In genomic region chr20:59010995-59011873, GRCh38 we compare ENCODE assay signal across 9 cellular contexts. TPM values are rescaled to one million over a fixed set of nuclear protein-coding genes. Genes with fewer than 3 reads are reported as not detected.
DNase-seq lines count a peak whose midpoint lies in the region; ATAC-seq and TF ChIP-seq lines count a peak whose summit lies in the region.
"Had no signal": no experiment of that assay in that cellular context is flagged by ENCODE, and none has a peak within 500 bp of the region (broad histone marks: within the 10 kb centered on the region; RNA-seq: fewer than 3 reads in every experiment).

No MANE protein-coding gene starts in this region.

- peak; percentile 94 for DNase-seq in EH (ENCODE audit: low read depth)
- DNase-seq in SJCRH30 = peak; percentile 80 to 82
- DNase-seq in NCI-H1436 treated with DMSO at 0.1 percent for 48 hours (lab: John Stamatoyannopoulos, UW) = no peak
- DNase-seq: NCI-H2171 had no signal

- no peaks in the 10 kb centered on the region for H3K79me2 ChIP-seq in parathyroid adenoma

- no peak for TF ChIP-seq CTCF in parathyroid adenoma (IDR thresholded peaks at IDR 0.05)

- H3K9ac ChIP-seq in parathyroid adenoma = no peak overlapping the region

- H3K27me3 ChIP-seq in SJCRH30 (no peaks in the 10 kb centered on the region), esophagus (ENCODE audit: control insufficient read depth in 1 of 2, insufficient read depth in 2 of 2, low read length in 2 of 2) (no peaks in the 10 kb centered on the region), parathyroid adenoma (ENCODE audit: control insufficient read depth, insufficient read depth, low read length) (no peaks in the 10 kb centered on the region)

- H3K36me3 ChIP-seq in SJCRH30 (no peaks in the 10 kb centered on the region), esophagus (ENCODE audit: control insufficient read depth in 2 of 2, insufficient read depth in 2 of 2, low read length in 1 of 2) (no peaks in the 10 kb centered on the region), parathyroid adenoma (ENCODE audit: control insufficient read depth, insufficient read depth, low read length) (no peaks in the 10 kb centered on the region)

- peak overlapping the region; percentile 69 for H3K27ac ChIP-seq in SJCRH30
- peak overlapping the region; percentile 3 to 42 for H3K27ac ChIP-seq in esophagus (ENCODE audit: low read depth in 2 of 2, low read length in 1 of 2)
- peak overlapping the region; percentile 42 for H3K27ac ChIP-seq in parathyroid adenoma

- H2AFZ ChIP-seq in parathyroid adenoma = no peak overlapping the region

- ATAC-seq in HG03460 (IDR thresholded peaks at IDR 0.05; ENCODE audit: unreplicated experiment) = no peak
- ATAC-seq in HG03378 (IDR thresholded peaks at IDR 0.05; ENCODE audit: unreplicated experiment) = no peak
- no peak for ATAC-seq in HG03442 (IDR thresholded peaks at IDR 0.05; ENCODE audit: unreplicated experiment)

- no peak overlapping the region for H3K4me2 ChIP-seq in parathyroid adenoma (ENCODE audit: low read length)

- H3K9me3 ChIP-seq in SJCRH30 (replicated peaks) (no peaks in the 10 kb centered on the region), esophagus (ENCODE audit: control insufficient read depth in 2 of 2, insufficient read depth in 1 of 2, low read depth in 1 of 2, low read length in 1 of 2) (no peaks in the 10 kb centered on the region), parathyroid adenoma (ENCODE audit: control insufficient read depth, low read length) (no peaks in the 10 kb centered on the region)

- peaks cover 18% of the 10 kb centered on the region for H3K4me1 ChIP-seq in SJCRH30
- H3K4me1 ChIP-seq in esophagus (ENCODE audit: control insufficient read depth in 2 of 2, insufficient read depth in 2 of 2, low read length in 1 of 2) = peaks cover 0 to 13% of the 10 kb centered on the region in 2 donors
- H3K4me1 ChIP-seq in parathyroid adenoma = peaks cover 8% of the 10 kb centered on the region

- H3K4me3 ChIP-seq in SJCRH30 (no peak overlapping the region), esophagus (ENCODE audit: low read depth in 1 of 2, low read length in 2 of 2) (no peak overlapping the region), parathyroid adenoma (ENCODE audit: low read depth, low read length) (no peak overlapping the region)

- 52 to 60% methylated on average over 17 of the region's 17 CpGs for WGBS in esophagus, 2 donors

RNA-seq across cellular contexts. Expression of gene CTSZ, which starts 4.2 kb away (rescaled TPM):
- total RNA-seq in SJCRH30 (2014; rRNA removed; shearing (Covaris generic)) = not detected in 2 replicates
- 10 to 100 TPM; 17.0 to 41.9 TPM for polyA plus RNA-seq in esophagus

RNA-seq across cellular contexts. Expression of gene TUBB1, which starts 8.0 kb away (rescaled TPM):
- total RNA-seq in SJCRH30 (2014; rRNA removed; shearing (Covaris generic)) = 0.03 TPM in 1 of 2 replicates, not detected in the other
- polyA plus RNA-seq in esophagus = under 1 TPM in 1 of 2 donors, not detected in 1; 0.04 TPM

RNA-seq across cellular contexts. Expression of gene ATP5F1E, which starts 20.9 kb away (rescaled TPM):
- 124 and 133 TPM in 2 replicates for total RNA-seq in SJCRH30 (2014; rRNA removed; shearing (Covaris generic))
- 10 to 100 TPM; 36.3 to 50.1 TPM for polyA plus RNA-seq in esophagus

RNA-seq across cellular contexts. Expression of gene NELFCD, which starts 30.2 kb away (rescaled TPM):
- total RNA-seq in SJCRH30 (2014; rRNA removed; shearing (Covaris generic)) = 239 and 255 TPM in 2 replicates
- 10 to 100 TPM; 36.6 to 38.2 TPM for polyA plus RNA-seq in esophagus

RNA-seq across cellular contexts. Expression of gene PRELID3B, which starts 31.4 kb away (rescaled TPM):
- total RNA-seq in SJCRH30 (2014; rRNA removed; shearing (Covaris generic)) = 298 and 331 TPM in 2 replicates
- 10 to 100 TPM; 25.0 to 38.1 TPM for polyA plus RNA-seq in esophagus
